ENCODE assay signal across 2 cellular contexts in genomic region chr2:42136832-42137821, GRCh38.
A peak's percentile ranks its signal among the peaks of the same experiment; 100 is the strongest.
TF ChIP-seq lines count a peak whose summit lies in the region.

No MANE protein-coding gene starts in this region.

TF ChIP-seq in A549, 52 proteins besides CTCF, POLR2A, EP300 and RAD21 (continued from another document):
- peak; percentile 42 for TF ChIP-seq MAX (IDR thresholded peaks at IDR 0.05)
- peak; percentile 52; the same call in 1 of the 2 replicates for TF ChIP-seq GATA3 (IDR thresholded peaks at IDR 0.05; ENCODE audit: borderline replicate concordance)
- no peak for TF ChIP-seq FOSL2 (IDR thresholded peaks at IDR 0.05)
- TF ChIP-seq FOSL2 (CRISPR knock-in tag; IDR thresholded peaks at IDR 0.05): peak; percentile 12; the same call in 1 of the 2 replicates
- no peak for TF ChIP-seq JUN (IDR thresholded peaks at IDR 0.05)

TF ChIP-seq in WTC11, 78 proteins besides CTCF, POLR2A, EP300 and RAD21 (continued from another document):
- TF ChIP-seq ZSCAN18 (CRISPR knock-in tag; IDR thresholded peaks at IDR 0.05) (no peak), ZNF281 (CRISPR knock-in tag; IDR thresholded peaks at IDR 0.05) (no peak), ETV6 (CRISPR knock-in tag; IDR thresholded peaks at IDR 0.05) (0 out of 2 replicates have a peak, but pooled peaks have one; percentile 22), STAT6 (CRISPR knock-in tag; conservative IDR thresholded peaks at IDR 0.05; ENCODE audit: low read depth) (no peak), ZNF532 (CRISPR knock-in tag; IDR thresholded peaks at IDR 0.05; ENCODE audit: borderline replicate concordance) (no peak), SOX15 (CRISPR knock-in tag; IDR thresholded peaks at IDR 0.05) (no peak)
